ENCODE assay signal across 31 cellular contexts in genomic region chr4:116332508-116332907, GRCh38.
"Had no signal": no experiment of that assay in that cellular context is flagged by ENCODE, and none has a peak within 500 bp of the region (broad histone marks: within the 10 kb centered on the region; RNA-seq: fewer than 3 reads in every experiment).

No MANE protein-coding gene starts in this region.

- H3K27ac Mint-ChIP-seq: activated naive CD8-positive, alpha-beta T cell treated with anti-CD3 and anti-CD28 coated beads, Interleukin-2, amount 10 ng/mL, durations not matched to agents 7 days and 5 days; brain; effector memory CD8-positive, alpha-beta T cell; naive thymus-derived CD4-positive, alpha-beta T cell; stimulated activated naive B cell treated with anti-CD40 and anti-IgM and Interleukin-4, amounts not matched to agents 10 μg/mL and 1 μg/mL and 100 μg/mL, for 72 hours; T-helper 1 cell treated with Interleukin-12 subunit alpha and Interleukin-12 subunit beta and Interleukin-4 antibody, amounts not matched to agents 30 μg/mL and 1 μg/mL, for 36 hours had no signal

- H3K36me3 Mint-ChIP-seq: activated naive CD8-positive, alpha-beta T cell treated with anti-CD3 and anti-CD28 coated beads, Interleukin-2, amount 10 ng/mL, durations not matched to agents 7 days and 5 days; brain; naive thymus-derived CD4-positive, alpha-beta T cell; stimulated activated naive B cell treated with anti-CD40 and anti-IgM and Interleukin-4, amounts not matched to agents 10 μg/mL and 1 μg/mL and 100 μg/mL, for 72 hours had no signal

- H2AFZ ChIP-seq: parathyroid adenoma had no signal

- H3K9me3 Mint-ChIP-seq: activated naive CD8-positive, alpha-beta T cell treated with anti-CD3 and anti-CD28 coated beads, Interleukin-2, amount 10 ng/mL, durations not matched to agents 7 days and 5 days; brain; neural crest cell; stimulated activated naive B cell treated with anti-CD40 and anti-IgM and Interleukin-4, amounts not matched to agents 10 μg/mL and 1 μg/mL and 100 μg/mL, for 72 hours; T-helper 1 cell treated with Interleukin-12 subunit alpha and Interleukin-12 subunit beta and Interleukin-4 antibody, amounts not matched to agents 30 μg/mL and 1 μg/mL, for 36 hours had no signal

- H3K79me2 ChIP-seq: parathyroid adenoma had no signal

- H3K27ac ChIP-seq: ascending aorta, cardiac muscle cell, gastrocnemius medialis, parathyroid adenoma, psoas muscle, suprapubic skin, tibial artery, upper lobe of right lung, VCaP had no signal

- H3K27me3 Mint-ChIP-seq: activated naive CD8-positive, alpha-beta T cell treated with anti-CD3 and anti-CD28 coated beads, Interleukin-2, amount 10 ng/mL, durations not matched to agents 7 days and 5 days; brain; effector memory CD8-positive, alpha-beta T cell; naive thymus-derived CD4-positive, alpha-beta T cell; stimulated activated naive B cell treated with anti-CD40 and anti-IgM and Interleukin-4, amounts not matched to agents 10 μg/mL and 1 μg/mL and 100 μg/mL, for 72 hours had no signal

- H3K36me3 ChIP-seq: ascending aorta, cardiac muscle cell, gastrocnemius medialis, suprapubic skin, tibial artery, upper lobe of right lung had no signal

- H3K9ac ChIP-seq: parathyroid adenoma had no signal

- H3K4me1 Mint-ChIP-seq: activated naive CD8-positive, alpha-beta T cell treated with anti-CD3 and anti-CD28 coated beads, Interleukin-2, amount 10 ng/mL, durations not matched to agents 7 days and 5 days; brain; naive thymus-derived CD4-positive, alpha-beta T cell; neural crest cell; stimulated activated naive B cell treated with anti-CD40 and anti-IgM and Interleukin-4, amounts not matched to agents 10 μg/mL and 1 μg/mL and 100 μg/mL, for 72 hours had no signal

- ATAC-seq: effector memory CD8-positive, alpha-beta T cell; gastrocnemius medialis; left ventricle myocardium superior; naive thymus-derived CD4-positive, alpha-beta T cell; psoas muscle; right cardiac atrium; stimulated activated naive B cell treated with anti-CD40 and anti-IgM and Interleukin-4, amounts not matched to agents 10 μg/mL and 1 μg/mL and 100 μg/mL, for 72 hours; upper lobe of right lung had no signal

- H3K9me3 ChIP-seq: ascending aorta, gastrocnemius medialis, psoas muscle, suprapubic skin, tibial artery, upper lobe of right lung had no signal

- H3K4me1 ChIP-seq: ascending aorta, gastrocnemius medialis, parathyroid adenoma, psoas muscle, suprapubic skin, tibial artery, upper lobe of right lung had no signal

- DNase-seq: activated CD4-positive, alpha-beta T cell treated with anti-CD3 and anti-CD28 coated beads for 48 hours; activated CD4-positive, alpha-beta T cell treated with anti-CD3 and anti-CD28 coated beads, Interleukin-2, amount 50 U/mL, for 48 hours; activated CD8-positive, alpha-beta memory T cell treated with anti-CD3 and anti-CD28 coated beads for 24 hours; activated effector memory CD4-positive, alpha-beta T cell treated with Interleukin-2 at 50 U/mL for 16 hours; activated naive CD4-positive, alpha-beta T cell treated with Interleukin-2 at 50 U/mL for 16 hours; activated naive CD8-positive, alpha-beta T cell treated with anti-CD3 and anti-CD28 coated beads, Interleukin-2, amount 10 ng/mL, durations not matched to agents 7 days and 5 days; cortex of kidney; effector memory CD8-positive, alpha-beta T cell; erythroblast; gastrocnemius medialis; glutamatergic neuron; islet precursor cell; left ventricle myocardium superior; naive thymus-derived CD4-positive, alpha-beta T cell; occipital lobe; psoas muscle; right cardiac atrium; stimulated activated CD4-positive, alpha-beta T cell treated with anti-CD3 and anti-CD28 coated beads, Interleukin-15, amount 100 ng/mL, for 24 hours; stimulated activated CD4-positive, alpha-beta T cell treated with anti-CD3 and anti-CD28 coated beads, Interleukin-2, amount 100 ng/mL, for 24 hours; stimulated activated naive B cell treated with anti-CD40 and anti-IgM and Interleukin-4, amounts not matched to agents 10 μg/mL and 1 μg/mL and 100 μg/mL, for 72 hours; T1000; tibial artery; upper lobe of right lung had no signal

- H3K4me3 Mint-ChIP-seq: activated naive CD8-positive, alpha-beta T cell treated with anti-CD3 and anti-CD28 coated beads, Interleukin-2, amount 10 ng/mL, durations not matched to agents 7 days and 5 days; brain; effector memory CD8-positive, alpha-beta T cell; naive thymus-derived CD4-positive, alpha-beta T cell; neural crest cell; stimulated activated naive B cell treated with anti-CD40 and anti-IgM and Interleukin-4, amounts not matched to agents 10 μg/mL and 1 μg/mL and 100 μg/mL, for 72 hours; T-helper 1 cell treated with Interleukin-12 subunit alpha and Interleukin-12 subunit beta and Interleukin-4 antibody, amounts not matched to agents 30 μg/mL and 1 μg/mL, for 36 hours had no signal

- H3K27me3 ChIP-seq: ascending aorta, cardiac muscle cell, gastrocnemius medialis, suprapubic skin, tibial artery, upper lobe of right lung had no signal

- H3K4me3 ChIP-seq: ascending aorta, cardiac muscle cell, gastrocnemius medialis, psoas muscle, suprapubic skin, tibial artery, upper lobe of right lung had no signal
